11 cellular contexts compared by ENCODE assay signal in the genomic region with DNA sequence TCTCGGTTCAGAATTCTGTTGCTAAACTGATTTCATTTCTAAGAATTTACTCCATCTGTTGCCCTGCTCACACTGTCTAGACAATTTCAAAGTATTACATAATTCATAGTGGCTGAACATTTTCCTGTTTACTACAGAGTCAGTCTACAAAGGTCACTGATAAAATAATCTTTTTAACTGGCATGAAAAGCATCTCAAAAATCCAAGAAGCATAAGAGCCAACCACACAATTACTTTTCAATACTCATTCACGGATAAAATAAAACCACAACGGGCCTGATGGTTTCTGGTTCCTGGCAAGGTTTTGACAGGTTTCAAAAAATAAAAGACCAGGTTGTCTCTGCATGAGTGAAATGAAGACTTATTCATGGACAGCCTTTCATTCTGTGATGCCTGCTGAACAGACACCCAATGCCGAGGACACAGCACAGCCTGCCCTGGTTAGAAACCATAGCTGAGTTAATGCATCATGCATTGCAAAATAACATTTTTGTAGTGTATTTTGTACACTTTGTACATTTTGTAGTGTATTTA.
DNase-seq lines count a peak whose midpoint lies in the region; ATAC-seq and TF ChIP-seq lines count a peak whose summit lies in the region.
"Had no signal": no experiment of that assay in that cellular context is flagged by ENCODE, and none has a peak within 500 bp of the region (broad histone marks: within the 10 kb centered on the region; RNA-seq: fewer than 3 reads in every experiment).

No MANE protein-coding gene starts in this region.

- ATAC-seq in GM21528 (IDR thresholded peaks at IDR 0.05; ENCODE audit: low FRiP score, unreplicated experiment): no peak
- ATAC-seq in HG02610 (IDR thresholded peaks at IDR 0.05; ENCODE audit: unreplicated experiment): no peak

- H3K27me3 ChIP-seq in ascending aorta: no peaks in the 10 kb centered on the region
- H3K27me3 ChIP-seq in right atrium auricular region: no peaks in the 10 kb centered on the region
- no peaks in the 10 kb centered on the region for H3K27me3 ChIP-seq in tibial artery

- H3K36me3 ChIP-seq in ascending aorta: no peaks in the 10 kb centered on the region
- no peaks in the 10 kb centered on the region for H3K36me3 ChIP-seq in right atrium auricular region
- H3K36me3 ChIP-seq in tibial artery: no peaks in the 10 kb centered on the region

- intact Hi-C loops in ascending aorta (cut with DNase I): loop anchor here (2.0 to 10.0 kb wide), 3 partner anchors 88 to 620 kb away; a partner anchor contains a TSS
- intact Hi-C loops in tibial artery (cut with DNase I; ENCODE audit: low total_unique reads): no loop called here

- TF ChIP-seq CTCF in ascending aorta (IDR thresholded peaks at IDR 0.05): no peak
- TF ChIP-seq CTCF in right atrium auricular region (IDR thresholded peaks at IDR 0.05): no peak
- TF ChIP-seq CTCF in tibial artery (IDR thresholded peaks at IDR 0.05): no peak

- H3K4me1 ChIP-seq in ascending aorta (peaks cover 5 to 33% of the 10 kb centered on the region in 2 donors), right atrium auricular region (peaks cover 0 to 34% of the 10 kb centered on the region in 2 donors), tibial artery (peaks cover 0 to 29% (median 17%) of the 10 kb centered on the region in 4 donors)
- H3K4me1 ChIP-seq: parathyroid adenoma had no signal

- H3K9me3 ChIP-seq in ascending aorta: no peaks in the 10 kb centered on the region
- no peaks in the 10 kb centered on the region for H3K9me3 ChIP-seq in right atrium auricular region
- no peaks in the 10 kb centered on the region for H3K9me3 ChIP-seq in tibial artery

- H3K4me3 ChIP-seq in ascending aorta (peak overlapping the region; percentile 19 to 22), right atrium auricular region (no peak overlapping the region), tibial artery (no peak overlapping the region)

- DNase-seq in NCI-H2107 treated with DMSO at 0.1 percent for 48 hours (lab: John Stamatoyannopoulos, UW; ENCODE audit: unreplicated experiment) (peak; percentile 57), NCI-H2107 (lab: John Stamatoyannopoulos, UW) (no peak), ascending aorta (ENCODE audit: low spot score in 2 of 2) (no peak), right atrium auricular region (ENCODE audit: low spot score) (no peak), tibial artery (no peak), midbrain (lab: John Stamatoyannopoulos, UW) (no peak)
- DNase-seq: NCI-H146 had no signal

- peak overlapping the region; percentile 85 to 90 for H3K27ac ChIP-seq in ascending aorta
- peak overlapping the region; percentile 54 to 78 for H3K27ac ChIP-seq in right atrium auricular region
- H3K27ac ChIP-seq in tibial artery: peak overlapping the region; percentile 54 to 72
- H3K27ac ChIP-seq: HL-60, parathyroid adenoma had no signal

Comparison
In these comparisons a context has a peak if more than half of its experiments do, and no peak if none do; other contexts are left out.
1. H3K4me3 ChIP-seq: peak in ascending aorta (2 of 2); none in right atrium auricular region (0 of 2) and tibial artery (0 of 2).
2. Peak in every context shown above with its lines, with median percentiles within 50 percentile points of each other: H3K27ac ChIP-seq.